2 cellular contexts compared by ENCODE assay signal in the genomic region with DNA sequence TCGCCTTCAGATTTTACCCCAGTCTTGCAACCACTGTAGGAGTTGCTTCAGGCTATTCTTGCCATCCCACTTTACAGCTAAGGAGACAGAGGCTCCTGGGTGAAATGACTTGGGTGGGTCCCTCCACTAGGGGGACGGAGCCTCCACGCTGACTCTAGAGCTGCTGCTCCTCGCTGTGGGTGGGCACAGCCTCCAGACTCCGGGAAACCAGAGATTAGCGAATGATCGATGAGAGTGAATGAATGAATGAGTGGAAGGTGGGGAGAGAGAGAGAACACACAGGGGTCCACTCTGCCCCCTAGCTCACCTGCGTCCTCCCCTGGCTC.
TF ChIP-seq lines count a peak whose summit lies in the region.

No MANE protein-coding gene starts in this region.

TF ChIP-seq in SK-N-SH, 30 proteins besides CTCF, POLR2A, EP300 and RAD21 (continued from another document):
- TF ChIP-seq REST (IDR thresholded peaks at IDR 0.05; ENCODE audit: low read depth, low read length) (no peak), MEF2A (IDR thresholded peaks at IDR 0.05; ENCODE audit: borderline replicate concordance, low read depth) (no peak), JUND (IDR thresholded peaks at IDR 0.05) (no peak), FOXJ3 (CRISPR knock-in tag; IDR thresholded peaks at IDR 0.05) (no peak), MXI1 (IDR thresholded peaks at IDR 0.05; ENCODE audit: low read depth, low read length) (no peak), CHD2 (IDR thresholded peaks at IDR 0.05; ENCODE audit: low read length, partially characterized antibody) (no peak)
- TF ChIP-seq, protein P1, sequence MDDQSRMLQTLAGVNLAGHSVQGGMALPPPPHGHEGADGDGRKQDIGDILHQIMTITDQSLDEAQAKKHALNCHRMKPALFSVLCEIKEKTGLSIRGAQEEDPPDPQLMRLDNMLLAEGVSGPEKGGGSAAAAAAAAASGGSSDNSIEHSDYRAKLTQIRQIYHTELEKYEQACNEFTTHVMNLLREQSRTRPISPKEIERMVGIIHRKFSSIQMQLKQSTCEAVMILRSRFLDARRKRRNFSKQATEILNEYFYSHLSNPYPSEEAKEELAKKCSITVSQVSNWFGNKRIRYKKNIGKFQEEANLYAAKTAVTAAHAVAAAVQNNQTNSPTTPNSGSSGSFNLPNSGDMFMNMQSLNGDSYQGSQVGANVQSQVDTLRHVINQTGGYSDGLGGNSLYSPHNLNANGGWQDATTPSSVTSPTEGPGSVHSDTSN (IDR thresholded peaks at IDR 0.05): no peak
- TF ChIP-seq, protein P2, sequence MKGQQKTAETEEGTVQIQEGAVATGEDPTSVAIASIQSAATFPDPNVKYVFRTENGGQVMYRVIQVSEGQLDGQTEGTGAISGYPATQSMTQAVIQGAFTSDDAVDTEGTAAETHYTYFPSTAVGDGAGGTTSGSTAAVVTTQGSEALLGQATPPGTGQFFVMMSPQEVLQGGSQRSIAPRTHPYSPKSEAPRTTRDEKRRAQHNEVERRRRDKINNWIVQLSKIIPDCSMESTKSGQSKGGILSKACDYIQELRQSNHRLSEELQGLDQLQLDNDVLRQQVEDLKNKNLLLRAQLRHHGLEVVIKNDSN (IDR thresholded peaks at IDR 0.05; ENCODE audit: borderline replicate concordance, low read depth): no peak

TF ChIP-seq in SK-N-SH treated with all-trans-retinoic acid at 6 μM for 48 hours, 23 proteins besides CTCF, POLR2A, EP300 and RAD21 (continued from another document):
- no peak for TF ChIP-seq ZFP30 (CRISPR knock-in tag; IDR thresholded peaks at IDR 0.05)
- TF ChIP-seq, protein P3, sequence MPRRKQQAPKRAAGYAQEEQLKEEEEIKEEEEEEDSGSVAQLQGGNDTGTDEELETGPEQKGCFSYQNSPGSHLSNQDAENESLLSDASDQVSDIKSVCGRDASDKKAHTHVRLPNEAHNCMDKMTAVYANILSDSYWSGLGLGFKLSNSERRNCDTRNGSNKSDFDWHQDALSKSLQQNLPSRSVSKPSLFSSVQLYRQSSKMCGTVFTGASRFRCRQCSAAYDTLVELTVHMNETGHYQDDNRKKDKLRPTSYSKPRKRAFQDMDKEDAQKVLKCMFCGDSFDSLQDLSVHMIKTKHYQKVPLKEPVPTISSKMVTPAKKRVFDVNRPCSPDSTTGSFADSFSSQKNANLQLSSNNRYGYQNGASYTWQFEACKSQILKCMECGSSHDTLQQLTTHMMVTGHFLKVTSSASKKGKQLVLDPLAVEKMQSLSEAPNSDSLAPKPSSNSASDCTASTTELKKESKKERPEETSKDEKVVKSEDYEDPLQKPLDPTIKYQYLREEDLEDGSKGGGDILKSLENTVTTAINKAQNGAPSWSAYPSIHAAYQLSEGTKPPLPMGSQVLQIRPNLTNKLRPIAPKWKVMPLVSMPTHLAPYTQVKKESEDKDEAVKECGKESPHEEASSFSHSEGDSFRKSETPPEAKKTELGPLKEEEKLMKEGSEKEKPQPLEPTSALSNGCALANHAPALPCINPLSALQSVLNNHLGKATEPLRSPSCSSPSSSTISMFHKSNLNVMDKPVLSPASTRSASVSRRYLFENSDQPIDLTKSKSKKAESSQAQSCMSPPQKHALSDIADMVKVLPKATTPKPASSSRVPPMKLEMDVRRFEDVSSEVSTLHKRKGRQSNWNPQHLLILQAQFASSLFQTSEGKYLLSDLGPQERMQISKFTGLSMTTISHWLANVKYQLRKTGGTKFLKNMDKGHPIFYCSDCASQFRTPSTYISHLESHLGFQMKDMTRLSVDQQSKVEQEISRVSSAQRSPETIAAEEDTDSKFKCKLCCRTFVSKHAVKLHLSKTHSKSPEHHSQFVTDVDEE (CRISPR knock-in tag; IDR thresholded peaks at IDR 0.05): no peak
